ENCODE assay signal across 21 cellular contexts in genomic region chr3:110929811-110930210, GRCh38.
DNase-seq lines count a peak whose midpoint lies in the region; TF ChIP-seq lines count a peak whose summit lies in the region.
"Had no signal": no experiment of that assay in that cellular context is flagged by ENCODE, and none has a peak within 500 bp of the region (broad histone marks: within the 10 kb centered on the region; RNA-seq: fewer than 3 reads in every experiment).

No MANE protein-coding gene starts in this region.

- H2AK5ac ChIP-seq in mesenchymal stem cell (ENCODE audit: low read length, severe bottlenecking): no peak overlapping the region

- CTCF ChIA-PET in GM10248 (lab: Yijun Ruan, JAX): interaction anchor here (1.3 to 1.4 kb wide), 2 partner anchors 8 to 12 kb away, joined by 3 to 4 read pairs; no protein-coding TSS in a partner anchor

- DNase-seq in EH (ENCODE audit: low read depth) (peak; percentile 51), M059J (ENCODE audit: low read depth) (peak; percentile 21), choroid plexus epithelial cell (ENCODE audit: low read depth) (peak; percentile 46), mesenchymal stem cell (peak; percentile 12), coronary artery (ENCODE audit: low spot score) (no peak), GM20000 (ENCODE audit: low spot score) (no peak), GM10248 (ENCODE audit: extremely low spot score) (no peak)
- DNase-seq: 8988T; Caco-2; CD4-positive, alpha-beta memory T cell; DMS 273 treated with DMSO at 0.1 percent for 48 hours; DMS79 treated with DMSO at 0.1 percent for 48 hours; GDM1; Karpas-422; NCI-H1694; NCI-H2081; NCI-H2171 treated with DMSO at 0.1 percent for 48 hours; NCI-H524 treated with DMSO at 0.1 percent for 48 hours; NCI-H82; SJCRH30 had no signal

- no peak overlapping the region for H3K4ac ChIP-seq in mesenchymal stem cell (ENCODE audit: low read depth in 1 of 2, low read length in 2 of 2)

- H3K79me1 ChIP-seq in mesenchymal stem cell (replicated peaks; ENCODE audit: low read length, poor library complexity, severe bottlenecking): no peaks in the 10 kb centered on the region

- TF ChIP-seq CTCF in choroid plexus epithelial cell (conservative IDR thresholded peaks at IDR 0.05; ENCODE audit: low read depth, low read length) (no peak), coronary artery (IDR thresholded peaks at IDR 0.05) (no peak), GM20000 (IDR thresholded peaks at IDR 0.05; ENCODE audit: extremely low read depth, missing control alignments) (no peak), GM10248 (IDR thresholded peaks at IDR 0.05; ENCODE audit: control extremely low read depth, extremely low read depth, low read depth, missing control alignments) (no peak)

- H3K4me2 ChIP-seq in mesenchymal stem cell (ENCODE audit: low read length, poor library complexity, severe bottlenecking): no peak overlapping the region
- H3K4me2 ChIP-seq: BLaER1 treated with 17β-estradiol and CSF1 and Interleukin-3, amounts not matched to agents 10 nM and 100 nM had no signal

- H2BK15ac ChIP-seq in mesenchymal stem cell (ENCODE audit: low read depth, poor library complexity, severe bottlenecking): no peak overlapping the region

- H2AFZ ChIP-seq in mesenchymal stem cell (ENCODE audit: low read depth, low read length): no peak overlapping the region

- no peaks in the 10 kb centered on the region for H3K27me3 ChIP-seq in mesenchymal stem cell (ENCODE audit: control insufficient read depth in 1 of 2, insufficient read depth in 1 of 2, low read length in 2 of 2)
- H3K27me3 ChIP-seq: BLaER1 treated with 17β-estradiol and CSF1 and Interleukin-3, amounts not matched to agents 10 nM and 100 nM; SJCRH30 had no signal

- no peak overlapping the region for H2BK5ac ChIP-seq in mesenchymal stem cell (ENCODE audit: low read depth, low read length, poor library complexity, severe bottlenecking)

- H4K91ac ChIP-seq in mesenchymal stem cell (ENCODE audit: low read length): no peak overlapping the region

- H2BK120ac ChIP-seq in mesenchymal stem cell (ENCODE audit: low read depth, low read length): no peak overlapping the region

- no peak overlapping the region for H3K18ac ChIP-seq in mesenchymal stem cell (ENCODE audit: low read depth in 1 of 2, low read length in 2 of 2)

- POLR2A ChIA-PET in GM10248 (lab: Yijun Ruan, JAX): no interaction called here

- no peak overlapping the region for H4K8ac ChIP-seq in mesenchymal stem cell (ENCODE audit: low read length)

- H3K9me3 ChIP-seq in mesenchymal stem cell (ENCODE audit: control insufficient read depth, low read length): no peaks in the 10 kb centered on the region
- H3K9me3 ChIP-seq: BLaER1 treated with 17β-estradiol and CSF1 and Interleukin-3, amounts not matched to agents 10 nM and 100 nM; Caco-2; SJCRH30 had no signal

- no peaks in the 10 kb centered on the region for H3K36me3 ChIP-seq in mesenchymal stem cell (ENCODE audit: control insufficient read depth in 1 of 2, insufficient read depth in 2 of 2, low read depth in 1 of 2, low read length in 2 of 2)
- H3K36me3 ChIP-seq: BLaER1 treated with 17β-estradiol and CSF1 and Interleukin-3, amounts not matched to agents 10 nM and 100 nM; SJCRH30 had no signal

- no peak overlapping the region for H3K14ac ChIP-seq in mesenchymal stem cell (ENCODE audit: low read length in 2 of 2)

- H3K23ac ChIP-seq in mesenchymal stem cell (ENCODE audit: low read length in 2 of 2): no peak overlapping the region

- no peak overlapping the region for H2BK12ac ChIP-seq in mesenchymal stem cell (ENCODE audit: low read length in 2 of 2)

- H3K4me1 ChIP-seq in mesenchymal stem cell (ENCODE audit: control insufficient read depth, insufficient read depth, low read depth, low read length): peaks cover 2% of the 10 kb centered on the region
- H3K4me1 ChIP-seq: BLaER1 treated with 17β-estradiol and CSF1 and Interleukin-3, amounts not matched to agents 10 nM and 100 nM; Caco-2 had no signal

- no peak overlapping the region for H3K4me3 ChIP-seq in choroid plexus epithelial cell (ENCODE audit: low read depth, low read length)
- no peak overlapping the region for H3K4me3 ChIP-seq in mesenchymal stem cell (ENCODE audit: insufficient read depth in 1 of 2, low read depth in 1 of 2, low read length in 2 of 2)
- no peak overlapping the region for H3K4me3 ChIP-seq in coronary artery
- H3K4me3 ChIP-seq: BLaER1 treated with 17β-estradiol and CSF1 and Interleukin-3, amounts not matched to agents 10 nM and 100 nM; SJCRH30 had no signal

- no peak overlapping the region for H3K9ac ChIP-seq in mesenchymal stem cell (ENCODE audit: low read length)
- H3K9ac ChIP-seq: BLaER1 treated with 17β-estradiol and CSF1 and Interleukin-3, amounts not matched to agents 10 nM and 100 nM had no signal

- H3K27ac ChIP-seq in mesenchymal stem cell (ENCODE audit: low read length, poor library complexity, severe bottlenecking) (no peak overlapping the region), coronary artery (no peak overlapping the region)
- H3K27ac ChIP-seq: BLaER1 treated with 17β-estradiol and CSF1 and Interleukin-3, amounts not matched to agents 10 nM and 100 nM; SJCRH30 had no signal

Comparison
In these comparisons a context has a peak if more than half of its experiments do, and no peak if none do; other contexts are left out.
1. DNase-seq: peak in EH (single experiment), M059J (single experiment), choroid plexus epithelial cell (single experiment) and mesenchymal stem cell (single experiment); none in coronary artery (single experiment), GM20000 (single experiment) and GM10248 (single experiment).